17 cellular contexts compared by ENCODE assay signal in the genomic region with DNA sequence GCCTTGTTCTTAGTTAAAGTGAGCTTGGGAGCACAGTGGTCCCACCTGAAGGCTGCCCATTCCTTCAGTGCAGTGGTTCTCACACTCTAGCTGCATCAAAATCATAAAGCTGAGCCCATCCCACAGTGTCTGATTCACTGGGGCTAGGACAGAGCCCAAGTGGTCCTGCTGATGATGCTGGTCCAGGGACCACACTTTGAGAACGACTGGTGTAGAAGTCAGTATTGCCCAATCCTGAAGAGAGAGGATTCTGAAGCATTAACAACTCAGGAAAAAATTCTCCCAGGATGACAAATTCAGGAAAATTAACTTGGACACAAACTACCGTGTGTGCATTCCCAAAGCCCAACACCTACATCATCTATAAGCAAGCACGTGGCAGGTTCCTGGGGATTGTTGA.
DNase-seq lines count a peak whose midpoint lies in the region; ATAC-seq and TF ChIP-seq lines count a peak whose summit lies in the region.
"Had no signal": no experiment of that assay in that cellular context is flagged by ENCODE, and none has a peak within 500 bp of the region (broad histone marks: within the 10 kb centered on the region; RNA-seq: fewer than 3 reads in every experiment).

No MANE protein-coding gene starts in this region.

- peaks cover 2% of the 10 kb centered on the region; the same call in 1 of the 2 replicates for H3K4me1 ChIP-seq in IMR-90 (ENCODE audit: control insufficient read depth, insufficient read depth, low read length)
- H3K4me1 ChIP-seq in colonic mucosa: no peaks in the 10 kb centered on the region
- H3K4me1 ChIP-seq: BLaER1 had no signal

- no peak overlapping the region for H3K27ac ChIP-seq in IMR-90 (ENCODE audit: insufficient read depth, low read length)
- H3K27ac ChIP-seq in colonic mucosa: no peak overlapping the region
- H3K27ac ChIP-seq: BLaER1, HL-60 had no signal

- no peak overlapping the region for H2AFZ ChIP-seq in IMR-90 (replicated peaks; ENCODE audit: low read length, poor library complexity)

- DNase-seq in AG10803 (ENCODE audit: low read depth) (peak; percentile 53), IMR-90 (peak; percentile 57), colonic mucosa (peak; percentile 10), germinal center (ENCODE audit: low spot score) (no peak), HEK293T (ENCODE audit: extremely low spot score) (no peak)
- DNase-seq: ACHN; CD4-positive, alpha-beta memory T cell; DMS153; DMS79; GDM1; GOT3; H7; KBM-7 had no signal

- no peak overlapping the region for H3K23ac ChIP-seq in IMR-90 (ENCODE audit: low read depth, low read length)

- no peak overlapping the region for H2BK120ac ChIP-seq in IMR-90 (ENCODE audit: low read depth, low read length)

- ATAC-seq in IMR-90 (ENCODE audit: low read depth) (peak; percentile 42; the same call in 1 of the 2 replicates), GM21367 (IDR thresholded peaks at IDR 0.05; ENCODE audit: unreplicated experiment) (no peak)
- ATAC-seq: HCT116 had no signal

- H3K9me3 ChIP-seq in IMR-90 (ENCODE audit: control insufficient read depth, insufficient read depth, low read length) (no peaks in the 10 kb centered on the region), colonic mucosa (no peaks in the 10 kb centered on the region)
- H3K9me3 ChIP-seq: BLaER1 had no signal

- TF ChIP-seq CTCF in AG10803 (conservative IDR thresholded peaks at IDR 0.05; ENCODE audit: low read length) (no peak), IMR-90 (conservative IDR thresholded peaks at IDR 0.05; ENCODE audit: low read depth, low read length) (no peak), colonic mucosa (IDR thresholded peaks at IDR 0.05) (no peak)

- H4K91ac ChIP-seq in IMR-90 (ENCODE audit: insufficient read depth, low read depth, low read length): no peak overlapping the region

- no TSS peak for BruUV-seq in IMR-90 (replicated peaks; lab: Mats Ljungman, UMichigan)

- POLR2A ChIA-PET in IMR-90 (lab: Charles Lee; ENCODE audit: unreplicated experiment) (no interaction called here), HEK293T (lab: Yijun Ruan, JAX) (no interaction called here)

- TF ChIP-seq POLR2A in IMR-90 (IDR thresholded peaks at IDR 0.05; ENCODE audit: low read depth, low read length): no peak

- H3K27me3 ChIP-seq in IMR-90 (ENCODE audit: control insufficient read depth, insufficient read depth, low read length) (no peaks in the 10 kb centered on the region), colonic mucosa (no peaks in the 10 kb centered on the region)
- H3K27me3 ChIP-seq: BLaER1 had no signal

- H3K79me1 ChIP-seq in IMR-90 (ENCODE audit: low read depth in 1 of 2, low read length in 2 of 2): peaks cover 8 to 19% of the 10 kb centered on the region in 2 experiments

- peaks cover 13% of the 10 kb centered on the region for H3K9me1 ChIP-seq in IMR-90 (ENCODE audit: insufficient read depth, low read length)

- dilution Hi-C loops in IMR-90 (cut with HindIII; ENCODE audit: low sequenced_read_pairs, unreplicated experiment): no loop called here

- H4K20me1 ChIP-seq in IMR-90 (ENCODE audit: insufficient read depth, low read length): no peaks in the 10 kb centered on the region
- H4K20me1 ChIP-seq: BLaER1 had no signal

- H2BK5ac ChIP-seq in IMR-90 (ENCODE audit: low read depth, low read length, poor library complexity, severe bottlenecking): no peak overlapping the region

- peak overlapping the region; percentile 28 for H2AK5ac ChIP-seq in IMR-90 (ENCODE audit: low read depth, low read length)

- H4K5ac ChIP-seq in IMR-90 (ENCODE audit: low read depth, low read length): no peak overlapping the region

- CTCF ChIA-PET in IMR-90 (lab: Yijun Ruan, JAX): no interaction called here
- CTCF ChIA-PET in HEK293T (lab: Yijun Ruan, JAX): interaction anchor here (0.6 kb wide), 1 partner anchor 15 kb away, joined by 3 read pairs; no protein-coding TSS in a partner anchor

- no peak overlapping the region for H3K4me2 ChIP-seq in IMR-90 (ENCODE audit: low read depth, low read length)
- H3K4me2 ChIP-seq: BLaER1 had no signal

- H3K4me3 ChIP-seq in AG10803 (ENCODE audit: low read length) (no peak overlapping the region), IMR-90 (ENCODE audit: insufficient read depth, low read depth, low read length) (no peak overlapping the region), colonic mucosa (no peak overlapping the region)
- H3K4me3 ChIP-seq: BLaER1 had no signal

- no peak for TF ChIP-seq RAD21 in IMR-90 (IDR thresholded peaks at IDR 0.05; ENCODE audit: low read length)

- H3K9ac ChIP-seq in IMR-90 (ENCODE audit: low read depth, low read length) (no peak overlapping the region), colonic mucosa (ENCODE audit: low read depth in 2 of 2, low read length in 2 of 2) (no peak overlapping the region)
- H3K9ac ChIP-seq: BLaER1 had no signal

- H3K36me3 ChIP-seq in IMR-90 (ENCODE audit: control insufficient read depth, insufficient read depth, low read length) (no peaks in the 10 kb centered on the region), colonic mucosa (no peaks in the 10 kb centered on the region)
- H3K36me3 ChIP-seq: BLaER1 had no signal

- H3K14ac ChIP-seq in IMR-90 (replicated peaks; ENCODE audit: low read depth, low read length): 0 out of 2 replicates have a peak overlapping the region, but pooled peaks have one; percentile 17

- no peak overlapping the region for H3K18ac ChIP-seq in IMR-90 (ENCODE audit: low read depth, low read length)

- in situ Hi-C loops in IMR-90 (cut with MboI; ENCODE audit: low sequenced_read_pairs): no loop called here

- H3K56ac ChIP-seq in IMR-90 (ENCODE audit: extremely low read depth, insufficient read depth, low read length): no peak overlapping the region

- intact Hi-C loops in IMR-90 (cut with micrococcal nuclease) (no loop called here), colonic mucosa (cut with DNase I) (no loop called here)

- H2BK20ac ChIP-seq in IMR-90 (ENCODE audit: low read depth, low read length): no peak overlapping the region

- no peak overlapping the region for H3K4ac ChIP-seq in IMR-90 (ENCODE audit: low read depth, low read length)

- no peak overlapping the region for H4K8ac ChIP-seq in IMR-90 (ENCODE audit: low read depth in 2 of 2, low read length in 2 of 2)

- no peak overlapping the region for H2AK9ac ChIP-seq in IMR-90 (replicated peaks; ENCODE audit: low read depth, low read length, poor library complexity)

- no peak overlapping the region for H2BK15ac ChIP-seq in IMR-90 (ENCODE audit: low read depth, low read length)

- no CpG with 5 or more reads among the region's 3 CpGs for WGBS in IMR-90 (ENCODE audit: extremely low coverage in 2 of 2, insufficient read length in 1 of 2), 2 experiments

TF ChIP-seq in IMR-90, 13 proteins besides CTCF, POLR2A, EP300 and RAD21:
- TF ChIP-seq CEBPB (IDR thresholded peaks at IDR 0.05; ENCODE audit: low read depth, low read length) (peak; percentile 84), BHLHE40 (IDR thresholded peaks at IDR 0.05; ENCODE audit: low read depth, low read length) (no peak), FOS (IDR thresholded peaks at IDR 0.05; ENCODE audit: low read depth, low read length) (no peak), ELK1 (IDR thresholded peaks at IDR 0.05; ENCODE audit: borderline replicate concordance, low read depth, low read length) (no peak), CHD1 (IDR thresholded peaks at IDR 0.05; ENCODE audit: low read depth, low read length) (no peak)
TF ChIP-seq in IMR-90: peak in this region for 1.

TF ChIP-seq in HEK293T, 16 proteins besides CTCF, POLR2A, EP300 and RAD21:
- TF ChIP-seq PKNOX1 (IDR thresholded peaks at IDR 0.05) (no peak), SP1 (IDR thresholded peaks at IDR 0.05) (no peak), FOXK2 (IDR thresholded peaks at IDR 0.05) (no peak), ELF4 (IDR thresholded peaks at IDR 0.05) (no peak), CTBP1 (IDR thresholded peaks at IDR 0.05; ENCODE audit: borderline replicate concordance) (no peak), TARDBP (IDR thresholded peaks at IDR 0.05) (no peak), L3MBTL2 (conservative IDR thresholded peaks at IDR 0.05) (no peak), FOXA1 (IDR thresholded peaks at IDR 0.05) (no peak), LEF1 (IDR thresholded peaks at IDR 0.05; ENCODE audit: borderline replicate concordance) (no peak), ZNF384 (IDR thresholded peaks at IDR 0.05) (no peak), ARNT (IDR thresholded peaks at IDR 0.05) (no peak), SUZ12 (IDR thresholded peaks at IDR 0.05) (no peak)

Comparison
In these comparisons a context has a peak if more than half of its experiments do, and no peak if none do; other contexts are left out.
1. DNase-seq: peak in AG10803 (single experiment), IMR-90 (single experiment) and colonic mucosa (single experiment); none in germinal center (single experiment) and HEK293T (single experiment).